Comparison of ENCODE assay signal across 10 cellular contexts in the genomic region with DNA sequence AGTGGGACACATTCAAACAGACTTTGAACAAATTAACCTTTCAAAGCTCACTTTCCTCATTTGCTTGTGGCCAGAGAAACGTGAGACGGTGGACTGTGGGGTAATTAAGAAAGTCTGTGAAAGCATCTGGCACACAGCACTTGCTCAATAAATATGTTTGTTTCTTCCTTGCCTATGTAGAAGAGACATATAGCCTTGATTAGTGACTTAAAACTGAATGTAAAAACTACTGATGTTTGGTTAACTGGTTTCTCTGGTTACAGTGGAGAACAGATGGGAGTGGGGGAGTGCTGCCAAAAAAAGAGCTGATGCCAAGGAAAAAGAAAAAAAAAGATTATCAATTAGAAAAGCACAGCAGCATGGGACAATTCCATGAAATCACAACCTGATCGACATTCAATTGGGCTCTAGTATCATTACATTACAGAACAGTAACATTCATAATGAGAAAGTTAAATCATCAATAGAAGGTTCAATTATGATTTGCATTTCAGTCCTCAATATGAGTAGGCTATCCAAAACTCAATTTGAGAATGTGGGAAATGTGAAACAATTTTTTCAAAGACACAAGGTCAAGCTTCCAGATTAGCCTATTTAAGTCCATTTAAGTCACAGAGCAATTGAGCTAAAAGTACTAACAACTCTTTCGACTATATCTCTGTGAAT. TPM values are rescaled to one million over a fixed set of nuclear protein-coding genes. Genes with fewer than 3 reads are reported as not detected.
A peak's percentile ranks its signal among the peaks of the same experiment; 100 is the strongest.
DNase-seq lines count a peak whose midpoint lies in the region; ATAC-seq, FAIRE-seq and TF ChIP-seq lines count a peak whose summit lies in the region.
"Had no signal": no experiment of that assay in that cellular context is flagged by ENCODE, and none has a peak within 500 bp of the region (broad histone marks: within the 10 kb centered on the region; RNA-seq: fewer than 3 reads in every experiment).

No MANE protein-coding gene starts in this region.

- peak; percentile 67 for ATAC-seq in HG02870 (IDR thresholded peaks at IDR 0.05; ENCODE audit: unreplicated experiment)

- TF ChIP-seq CTCF in astrocyte (IDR thresholded peaks at IDR 0.05; ENCODE audit: insufficient read depth, low read depth, low read length) (no peak), nephron (IDR thresholded peaks at IDR 0.05; ENCODE audit: unreplicated experiment in 3 of 3) (no peak), lower leg skin (IDR thresholded peaks at IDR 0.05) (no peak)

- no peak overlapping the region for H3K27ac ChIP-seq in astrocyte (ENCODE audit: low read depth, low read length)

- no peaks in the 10 kb centered on the region for H3K9me3 ChIP-seq in astrocyte (ENCODE audit: insufficient read depth, low read depth, low read length)

- no peaks in the 10 kb centered on the region for H3K27me3 ChIP-seq in astrocyte (ENCODE audit: insufficient read depth, low read length)

- intact Hi-C loops in lower leg skin (cut with DNase I; ENCODE audit: low total_unique reads) = loop anchor here (10.0 kb wide), 1 partner anchor 1694 kb away; no protein-coding TSS in a partner anchor

- peak overlapping the region; percentile 35 for H3K4me2 ChIP-seq in astrocyte (ENCODE audit: low read length)

- no peak overlapping the region for H2AFZ ChIP-seq in astrocyte (ENCODE audit: low read depth, low read length)

- no peak for TF ChIP-seq POLR2A in lower leg skin (IDR thresholded peaks at IDR 0.05)

- H3K4me3 ChIP-seq in astrocyte (ENCODE audit: insufficient read depth, low read depth, low read length) (no peak overlapping the region), lower leg skin (ENCODE audit: low read depth, poor library complexity, severe bottlenecking) (no peak overlapping the region)

- no peaks in the 10 kb centered on the region for H3K27me3 Mint-ChIP-seq in astrocyte (ENCODE audit: low read depth, unreplicated experiment)
- no peaks in the 10 kb centered on the region for H3K27me3 Mint-ChIP-seq in nephron (ENCODE audit: low read depth)

- H3K36me3 Mint-ChIP-seq in astrocyte (ENCODE audit: low read depth, unreplicated experiment) = peaks cover 8% of the 10 kb centered on the region
- H3K36me3 Mint-ChIP-seq in nephron (ENCODE audit: low read depth) = peaks cover 31% of the 10 kb centered on the region

- H3K9me3 Mint-ChIP-seq in astrocyte (ENCODE audit: unreplicated experiment) = no peaks in the 10 kb centered on the region
- peaks cover 14% of the 10 kb centered on the region for H3K9me3 Mint-ChIP-seq in nephron

- H3K4me1 ChIP-seq in astrocyte (ENCODE audit: insufficient read depth, low read length) = no peaks in the 10 kb centered on the region

- H3K36me3 ChIP-seq in astrocyte (ENCODE audit: insufficient read depth, low read length) = no peaks in the 10 kb centered on the region

- peaks cover 45% of the 10 kb centered on the region for H3K4me1 Mint-ChIP-seq in astrocyte (ENCODE audit: low read depth, unreplicated experiment)
- peaks cover 58% of the 10 kb centered on the region for H3K4me1 Mint-ChIP-seq in nephron

- DNase-seq in GM04504 (ENCODE audit: low read depth) = peak; percentile 43
- peak; percentile 47 for DNase-seq in astrocyte (ENCODE audit: low read depth)
- DNase-seq in lower leg skin (ENCODE audit: low spot score in 2 of 2) = no peak
- no peak for DNase-seq in AG08396 (ENCODE audit: low spot score)
- no peak for DNase-seq in HCEC 1CT
- DNase-seq in DMS79 treated with DMSO at 0.1 percent for 48 hours (lab: John Stamatoyannopoulos, UW) = no peak
- DNase-seq: activated naive CD4-positive, alpha-beta T cell treated with anti-CD3 and anti-CD28 coated beads, Interleukin-2, amount 50 U/mL, for 16 hours; hippocampal formation had no signal

- H3K4me3 Mint-ChIP-seq in astrocyte (ENCODE audit: unreplicated experiment) = no peak overlapping the region
- H3K4me3 Mint-ChIP-seq in nephron = no peak overlapping the region

- peaks cover 99% of the 10 kb centered on the region for H3K79me2 ChIP-seq in astrocyte (ENCODE audit: insufficient read depth, low read length)

- FAIRE-seq in astrocyte (lab: Jason Lieb, UNC) = peak; percentile 47

- H4K20me1 ChIP-seq in astrocyte (ENCODE audit: insufficient read depth, low read length) = peaks cover 94% of the 10 kb centered on the region

- no peak overlapping the region for H3K9ac ChIP-seq in astrocyte (ENCODE audit: low read length)

- 48 to 51% methylated on average over 4 of the region's 4 CpGs for WGBS in lower leg skin, 2 donors

- H3K27ac Mint-ChIP-seq in astrocyte (ENCODE audit: unreplicated experiment) (peak overlapping the region; percentile 75), nephron (peak overlapping the region; percentile 8 to 43 (median 24))

RNA-seq across cellular contexts. Expression of a gene that starts 14.7 kb away (rescaled TPM):
- total RNA-seq in astrocyte (78.2 and 95.5 TPM in 2 replicates), lower leg skin (100 to 1,000 TPM in 1 of 4 donors, 10 to 100 TPM in 3; 66.0 to 105 (median 82.6) TPM)

Comparison
In these comparisons a context has a peak if more than half of its experiments do, and no peak if none do; other contexts are left out.
1. DNase-seq: peak in GM04504 (single experiment) and astrocyte (single experiment); none in lower leg skin (0 of 2), AG08396 (single experiment), HCEC 1CT (single experiment) and DMS79 treated with DMSO at 0.1 percent for 48 hours (single experiment).